12 cellular contexts compared by ENCODE assay signal in the genomic region with DNA sequence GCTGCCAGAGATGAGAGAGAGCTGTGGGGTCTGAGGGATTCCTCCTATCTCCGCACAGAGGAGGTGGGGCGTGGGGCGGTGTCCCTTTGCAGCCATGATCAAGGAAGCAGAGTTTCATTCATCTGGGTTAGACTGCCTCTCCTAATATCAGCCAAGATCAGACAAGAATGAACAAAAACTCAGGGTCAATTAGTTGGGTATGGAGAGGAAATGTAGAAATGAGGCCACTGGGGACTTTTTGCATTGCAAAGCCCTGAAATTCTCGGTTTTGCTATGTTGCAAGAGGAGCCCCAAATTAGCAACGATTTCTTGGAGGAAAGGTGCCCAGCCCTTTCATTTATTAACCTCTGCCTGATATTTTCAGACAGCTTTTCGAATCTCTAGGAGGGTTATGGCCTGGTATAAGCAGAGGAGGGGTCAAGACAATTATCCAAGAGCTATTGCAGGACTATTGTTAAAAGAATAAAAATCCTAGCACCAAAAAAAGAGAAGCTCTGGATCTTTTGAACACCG. TPM values are rescaled to one million over a fixed set of nuclear protein-coding genes. Genes with fewer than 3 reads are reported as not detected.
A peak's percentile ranks its signal among the peaks of the same experiment; 100 is the strongest.
DNase-seq lines count a peak whose midpoint lies in the region; ATAC-seq and TF ChIP-seq lines count a peak whose summit lies in the region.
"Had no signal": no experiment of that assay in that cellular context is flagged by ENCODE, and none has a peak within 500 bp of the region (broad histone marks: within the 10 kb centered on the region; RNA-seq: fewer than 3 reads in every experiment).

No MANE protein-coding gene starts in this region.

- POLR2A ChIA-PET in activated CD8-positive, alpha-beta T cell treated with anti-CD3 and anti-CD28 coated beads, Interleukin-2, amount 10 ng/mL, durations not matched to agents 7 days and 5 days (lab: Charles Lee): no interaction called here
- POLR2A ChIA-PET in activated CD8-positive, alpha-beta T cell treated with anti-CD3 and anti-CD28 coated beads for 36 hours (lab: Charles Lee): no interaction called here
- POLR2A ChIA-PET in T-cell (lab: Charles Lee): no interaction called here

- H4K20me1 ChIP-seq in KMS-11 (ENCODE audit: insufficient read depth): no peaks in the 10 kb centered on the region

- H2AFZ ChIP-seq in KMS-11 (ENCODE audit: low read depth): peak overlapping the region; percentile 66

- no peak for ATAC-seq in activated CD8-positive, alpha-beta T cell treated with anti-CD3 and anti-CD28 coated beads, Interleukin-2, amount 10 ng/mL, durations not matched to agents 7 days and 5 days
- no peak for ATAC-seq in activated CD8-positive, alpha-beta T cell treated with anti-CD3 and anti-CD28 coated beads for 36 hours
- ATAC-seq in HG02610 (IDR thresholded peaks at IDR 0.05; ENCODE audit: unreplicated experiment) (peak; percentile 66), T-cell (replicated peaks in 1 of 4) (no peak)
- no peak for ATAC-seq in stimulated activated memory B cell treated with anti-CD40 and anti-IgM and Interleukin-4, amounts not matched to agents 10 μg/mL and 1 μg/mL and 100 μg/mL, for 72 hours

- H3K27ac Mint-ChIP-seq in activated CD8-positive, alpha-beta T cell treated with anti-CD3 and anti-CD28 coated beads, Interleukin-2, amount 10 ng/mL, durations not matched to agents 7 days and 5 days: no peak overlapping the region
- no peak overlapping the region for H3K27ac Mint-ChIP-seq in activated CD8-positive, alpha-beta T cell treated with anti-CD3 and anti-CD28 coated beads for 36 hours
- H3K27ac Mint-ChIP-seq in stimulated activated memory B cell treated with anti-CD40 and anti-IgM and Interleukin-4, amounts not matched to agents 10 μg/mL and 1 μg/mL and 100 μg/mL, for 72 hours: peak overlapping the region; percentile 2
- no peak overlapping the region for H3K27ac Mint-ChIP-seq in T-cell

- no peaks in the 10 kb centered on the region for H3K27me3 ChIP-seq in KMS-11 (ENCODE audit: insufficient read depth, low read depth)

- H3K4me1 Mint-ChIP-seq in activated CD8-positive, alpha-beta T cell treated with anti-CD3 and anti-CD28 coated beads, Interleukin-2, amount 10 ng/mL, durations not matched to agents 7 days and 5 days (ENCODE audit: low read depth): peaks cover 44% of the 10 kb centered on the region
- H3K4me1 Mint-ChIP-seq in activated CD8-positive, alpha-beta T cell treated with anti-CD3 and anti-CD28 coated beads for 36 hours (ENCODE audit: low read depth): peaks cover 19% of the 10 kb centered on the region
- H3K4me1 Mint-ChIP-seq in stimulated activated memory B cell treated with anti-CD40 and anti-IgM and Interleukin-4, amounts not matched to agents 10 μg/mL and 1 μg/mL and 100 μg/mL, for 72 hours: peaks cover 40% of the 10 kb centered on the region
- H3K4me1 Mint-ChIP-seq in T-cell: peaks cover 0 to 4% (median under 1%) of the 10 kb centered on the region in 3 donors
- H3K4me1 Mint-ChIP-seq: neural crest cell had no signal

- H3K4me1 ChIP-seq in KMS-11 (ENCODE audit: low read depth, poor library complexity, severe bottlenecking): peaks cover 40% of the 10 kb centered on the region

- H3K27ac ChIP-seq in KMS-11: peak overlapping the region; percentile 51

- peak overlapping the region; percentile 13; the same call in 1 of the 2 replicates for H3K9ac ChIP-seq in KMS-11

- CTCF ChIA-PET in activated CD8-positive, alpha-beta T cell treated with anti-CD3 and anti-CD28 coated beads, Interleukin-2, amount 10 ng/mL, durations not matched to agents 7 days and 5 days (lab: Charles Lee): interaction anchor here (1.2 kb wide), 1 partner anchor 115 kb away, joined by 3 read pairs; no protein-coding TSS in a partner anchor
- CTCF ChIA-PET in activated CD8-positive, alpha-beta T cell treated with anti-CD3 and anti-CD28 coated beads for 36 hours (lab: Charles Lee): interaction anchor here (0.8 to 1.5 kb wide), 2 partner anchors 14 to 115 kb away, joined by 3 read pairs; no protein-coding TSS in a partner anchor
- CTCF ChIA-PET in T-cell (lab: Charles Lee): no interaction called here

- peaks cover 16% of the 10 kb centered on the region for H3K27me3 Mint-ChIP-seq in activated CD8-positive, alpha-beta T cell treated with anti-CD3 and anti-CD28 coated beads, Interleukin-2, amount 10 ng/mL, durations not matched to agents 7 days and 5 days (ENCODE audit: low read depth)
- H3K27me3 Mint-ChIP-seq in activated CD8-positive, alpha-beta T cell treated with anti-CD3 and anti-CD28 coated beads for 36 hours: peaks cover 14% of the 10 kb centered on the region
- no peaks in the 10 kb centered on the region for H3K27me3 Mint-ChIP-seq in stimulated activated memory B cell treated with anti-CD40 and anti-IgM and Interleukin-4, amounts not matched to agents 10 μg/mL and 1 μg/mL and 100 μg/mL, for 72 hours
- peaks cover 0 to 4% of the 10 kb centered on the region in 2 donors for H3K27me3 Mint-ChIP-seq in T-cell

- peak overlapping the region; percentile 13 for H3K4me3 Mint-ChIP-seq in activated CD8-positive, alpha-beta T cell treated with anti-CD3 and anti-CD28 coated beads, Interleukin-2, amount 10 ng/mL, durations not matched to agents 7 days and 5 days
- no peak overlapping the region for H3K4me3 Mint-ChIP-seq in activated CD8-positive, alpha-beta T cell treated with anti-CD3 and anti-CD28 coated beads for 36 hours
- H3K4me3 Mint-ChIP-seq in stimulated activated memory B cell treated with anti-CD40 and anti-IgM and Interleukin-4, amounts not matched to agents 10 μg/mL and 1 μg/mL and 100 μg/mL, for 72 hours: no peak overlapping the region
- H3K4me3 Mint-ChIP-seq in T-cell: no peak overlapping the region
- H3K4me3 Mint-ChIP-seq: neural crest cell had no signal

- no peak for TF ChIP-seq CTCF in activated CD8-positive, alpha-beta T cell treated with anti-CD3 and anti-CD28 coated beads for 36 hours (IDR thresholded peaks at IDR 0.05)
- no peak for TF ChIP-seq CTCF in KMS-11 (conservative IDR thresholded peaks at IDR 0.05; ENCODE audit: low read depth, low read length)

- no peak overlapping the region for H3K4me3 ChIP-seq in KMS-11 (IDR thresholded peaks at IDR 0.05; ENCODE audit: insufficient read depth, low read depth, low read length)

- intact Hi-C loops in activated CD8-positive, alpha-beta T cell treated with anti-CD3 and anti-CD28 coated beads for 36 hours (cut with micrococcal nuclease): no loop called here

- no peaks in the 10 kb centered on the region for H3K36me3 ChIP-seq in KMS-11 (ENCODE audit: insufficient read depth)

- no peaks in the 10 kb centered on the region for H3K79me2 ChIP-seq in KMS-11 (ENCODE audit: insufficient read depth, low read depth)

- no peak for DNase-seq in activated CD8-positive, alpha-beta T cell treated with anti-CD3 and anti-CD28 coated beads, Interleukin-2, amount 10 ng/mL, durations not matched to agents 7 days and 5 days
- DNase-seq in activated CD8-positive, alpha-beta T cell treated with anti-CD3 and anti-CD28 coated beads for 36 hours: no peak
- DNase-seq in AG08395 (ENCODE audit: low spot score): no peak
- DNase-seq in T-cell: no peak
- no peak for DNase-seq in anterior cingulate cortex (lab: John Stamatoyannopoulos, UW)
- DNase-seq: ACHN; activated gamma-delta T cell treated with Interleukin-2 at 50 U/mL for 16 hours; stimulated activated CD4-positive, alpha-beta T cell treated with anti-CD3 and anti-CD28 coated beads, Interleukin-4, amount 100 ng/mL, for 24 hours had no signal

- peak overlapping the region; percentile 58 for H3K4me2 ChIP-seq in KMS-11

- no peaks in the 10 kb centered on the region for H3K36me3 Mint-ChIP-seq in activated CD8-positive, alpha-beta T cell treated with anti-CD3 and anti-CD28 coated beads, Interleukin-2, amount 10 ng/mL, durations not matched to agents 7 days and 5 days (ENCODE audit: low read depth)
- no peaks in the 10 kb centered on the region for H3K36me3 Mint-ChIP-seq in activated CD8-positive, alpha-beta T cell treated with anti-CD3 and anti-CD28 coated beads for 36 hours (ENCODE audit: low read depth)
- no peaks in the 10 kb centered on the region for H3K36me3 Mint-ChIP-seq in stimulated activated memory B cell treated with anti-CD40 and anti-IgM and Interleukin-4, amounts not matched to agents 10 μg/mL and 1 μg/mL and 100 μg/mL, for 72 hours
- H3K36me3 Mint-ChIP-seq in T-cell: no peaks in the 10 kb centered on the region

- H3K9me3 Mint-ChIP-seq in activated CD8-positive, alpha-beta T cell treated with anti-CD3 and anti-CD28 coated beads, Interleukin-2, amount 10 ng/mL, durations not matched to agents 7 days and 5 days (ENCODE audit: insufficient read depth): no peaks in the 10 kb centered on the region
- no peaks in the 10 kb centered on the region for H3K9me3 Mint-ChIP-seq in activated CD8-positive, alpha-beta T cell treated with anti-CD3 and anti-CD28 coated beads for 36 hours
- no peaks in the 10 kb centered on the region for H3K9me3 Mint-ChIP-seq in stimulated activated memory B cell treated with anti-CD40 and anti-IgM and Interleukin-4, amounts not matched to agents 10 μg/mL and 1 μg/mL and 100 μg/mL, for 72 hours
- H3K9me3 Mint-ChIP-seq in T-cell: no peaks in the 10 kb centered on the region

RNA-seq across cellular contexts. Expression of a gene that starts 34.3 kb away (rescaled TPM):
- total RNA-seq in activated CD8-positive, alpha-beta T cell treated with anti-CD3 and anti-CD28 coated beads, Interleukin-2, amount 10 ng/mL, durations not matched to agents 7 days and 5 days: 1 to 10 TPM; 7.5 to 8.7 TPM
- 10 to 100 TPM; 12.8 to 13.1 TPM for total RNA-seq in activated CD8-positive, alpha-beta T cell treated with anti-CD3 and anti-CD28 coated beads for 36 hours
- 10 to 100 TPM in 3 of 5 donors, 1 to 10 TPM in 2; 8.6 to 13.7 (median 11.3) TPM for total RNA-seq in T-cell

Comparison
In these comparisons a context has a peak if more than half of its experiments do, and no peak if none do; other contexts are left out.
1. CTCF ChIA-PET loops: an anchor here in activated CD8-positive, alpha-beta T cell treated with anti-CD3 and anti-CD28 coated beads, Interleukin-2, amount 10 ng/mL, durations not matched to agents 7 days and 5 days (1.2 kb wide) and activated CD8-positive, alpha-beta T cell treated with anti-CD3 and anti-CD28 coated beads for 36 hours (0.8 to 1.5 kb wide); none called in T-cell.